25 cellular contexts compared by ENCODE assay signal in the genomic region with DNA sequence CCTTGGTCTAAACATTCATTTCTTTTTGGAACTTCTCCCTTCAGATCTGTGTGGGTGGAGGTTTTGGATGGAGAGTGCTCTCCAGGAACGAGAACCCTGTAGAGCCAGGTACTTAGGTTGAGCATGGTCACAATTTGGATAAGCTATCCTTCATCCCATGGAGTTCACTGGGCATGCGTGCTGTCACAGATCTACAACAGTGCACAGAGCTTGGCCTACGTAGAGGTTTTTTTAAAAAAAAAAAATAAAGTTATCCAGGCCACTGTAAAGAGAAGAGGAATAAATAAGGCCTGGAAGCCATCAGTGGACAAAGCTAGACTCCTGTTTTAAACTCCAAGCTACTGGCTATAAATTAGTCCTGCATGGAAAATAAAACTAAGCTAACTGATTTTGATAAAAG.
"Had no signal": no experiment of that assay in that cellular context is flagged by ENCODE, and none has a peak within 500 bp of the region (broad histone marks: within the 10 kb centered on the region; RNA-seq: fewer than 3 reads in every experiment).

No MANE protein-coding gene starts in this region.

- H3K4me1 ChIP-seq: foreskin keratinocyte had no signal

- H3K27me3 ChIP-seq: brain microvascular endothelial cell, esophagus muscularis mucosa, gastrocnemius medialis had no signal

- H3K36me3 ChIP-seq: brain microvascular endothelial cell, esophagus muscularis mucosa, gastrocnemius medialis had no signal

- H3K9me3 ChIP-seq: esophagus muscularis mucosa, gastrocnemius medialis had no signal

- DNase-seq: activated CD4-positive, alpha-beta memory T cell treated with anti-CD3 and anti-CD28 coated beads for 36 hours; activated CD4-positive, alpha-beta T cell treated with anti-CD3 and anti-CD28 coated beads for 36 hours; activated CD4-positive, alpha-beta T cell treated with anti-CD3 and anti-CD28 coated beads, Interleukin-2, amount 10 ng/mL, durations not matched to agents 24 days and 14 days; activated CD4-positive, CD25-positive, alpha-beta regulatory T cell; activated CD4-positive, CD25-positive, alpha-beta regulatory T cell treated with anti-CD3 and anti-CD28 coated beads, Interleukin-2, amount 50 U/mL, for 72 hours; activated CD8-positive, alpha-beta memory T cell treated with anti-CD3 and anti-CD28 coated beads, Interleukin-2, amount 10 ng/mL, durations not matched to agents 7 days and 5 days; activated CD8-positive, alpha-beta memory T cell treated with anti-CD3 and anti-CD28 coated beads, Interleukin-2, amount 50 U/mL, for 4 hours; activated CD8-positive, alpha-beta T cell treated with anti-CD3 and anti-CD28 coated beads, Interleukin-2, amount 10 ng/mL, durations not matched to agents 7 days and 5 days; activated gamma-delta T cell; activated naive CD4-positive, alpha-beta T cell; activated naive CD4-positive, alpha-beta T cell treated with anti-CD3 and anti-CD28 coated beads, Interleukin-2, amount 10 ng/mL, durations not matched to agents 7 days and 5 days; activated T-cell treated with anti-CD3 and anti-CD28 coated beads, Interleukin-2, amount 50 U/mL, for 1 hour; activated T-cell treated with anti-CD3 and anti-CD28 coated beads, Interleukin-2, amount 50 U/mL, for 48 hours; amniotic stem cell; anterior cingulate cortex; brain microvascular endothelial cell; dorsolateral prefrontal cortex; effector memory CD8-positive, alpha-beta T cell; erythroblast; foreskin keratinocyte; gastrocnemius medialis; glutamatergic neuron; T-helper 2 cell had no signal

- H3K27ac ChIP-seq: brain microvascular endothelial cell, coronary artery, esophagus muscularis mucosa, foreskin keratinocyte, gastrocnemius medialis had no signal

- ATAC-seq: activated CD4-positive, alpha-beta T cell treated with anti-CD3 and anti-CD28 coated beads for 36 hours; activated CD8-positive, alpha-beta memory T cell treated with anti-CD3 and anti-CD28 coated beads, Interleukin-2, amount 10 ng/mL, durations not matched to agents 7 days and 5 days; activated CD8-positive, alpha-beta T cell treated with anti-CD3 and anti-CD28 coated beads, Interleukin-2, amount 10 ng/mL, durations not matched to agents 7 days and 5 days; effector memory CD8-positive, alpha-beta T cell; foreskin keratinocyte; gastrocnemius medialis had no signal

- H3K4me3 ChIP-seq: coronary artery, dorsolateral prefrontal cortex, esophagus muscularis mucosa, gastrocnemius medialis had no signal
